Comparison of ENCODE assay signal across 25 cellular contexts in the genomic region with DNA sequence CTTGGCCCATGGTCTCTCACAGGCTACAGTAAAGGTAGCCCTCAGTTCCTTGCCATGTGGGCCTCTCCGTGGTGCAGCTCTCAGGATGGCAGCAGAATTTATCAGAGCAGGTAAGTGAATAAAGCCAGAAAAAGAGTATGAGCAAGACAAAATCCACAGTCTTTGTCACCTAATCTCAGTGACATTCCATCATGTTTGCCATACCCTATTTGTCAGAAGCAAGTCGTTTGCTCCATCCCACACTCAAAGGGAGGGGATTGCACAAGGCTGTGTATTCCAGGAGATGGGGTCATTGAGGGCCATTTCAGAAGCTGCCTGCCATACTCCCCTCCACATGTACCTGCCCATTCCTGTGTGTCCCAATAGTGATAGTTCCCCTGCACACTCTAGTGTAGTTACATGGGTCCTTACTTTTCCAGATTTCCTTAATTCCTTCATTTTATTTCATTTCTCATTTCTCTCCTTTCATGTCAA. TPM values are rescaled to one million over a fixed set of nuclear protein-coding genes. Genes with fewer than 3 reads are reported as not detected.
DNase-seq lines count a peak whose midpoint lies in the region; ATAC-seq, FAIRE-seq and TF ChIP-seq lines count a peak whose summit lies in the region.
"Had no signal": no experiment of that assay in that cellular context is flagged by ENCODE, and none has a peak within 500 bp of the region (broad histone marks: within the 10 kb centered on the region; RNA-seq: fewer than 3 reads in every experiment).

No MANE protein-coding gene starts in this region.

- WGBS in HepG2 (ENCODE audit: low lambda C conversion rate), result 7% methylated on average over 2 of the region's 2 CpGs

- no peaks in the 10 kb centered on the region for H4K20me1 ChIP-seq in HepG2 (ENCODE audit: insufficient read depth, low read length)
- H4K20me1 ChIP-seq: BLaER1 had no signal

- no peaks in the 10 kb centered on the region for H3K9me3 ChIP-seq in HepG2 (ENCODE audit: low read length)
- H3K9me3 ChIP-seq: BLaER1, SJSA1 had no signal

- H3K9ac ChIP-seq in HepG2 (ENCODE audit: insufficient read depth, low read depth, low read length), result no peak overlapping the region
- H3K9ac ChIP-seq: BLaER1 had no signal

- no peaks in the 10 kb centered on the region for H3K27me3 ChIP-seq in HepG2 (ENCODE audit: control insufficient read depth in 1 of 2, insufficient read depth in 2 of 2, low read length in 2 of 2)
- H3K27me3 ChIP-seq: BLaER1, SJSA1 had no signal

- FAIRE-seq in HepG2 (lab: Jason Lieb, UNC), result peak; percentile 92
- FAIRE-seq: HTR-8/SVneo had no signal

- H3K4me1 Mint-ChIP-seq in activated CD4-positive, alpha-beta T cell treated with anti-CD3 and anti-CD28 coated beads for 36 hours, result peaks cover 49% of the 10 kb centered on the region
- H3K4me1 Mint-ChIP-seq in T-cell, result peaks cover 41 to 55% (median 50%) of the 10 kb centered on the region in 3 donors
- peaks cover 25% of the 10 kb centered on the region for H3K4me1 Mint-ChIP-seq in activated CD4-positive, alpha-beta memory T cell treated with anti-CD3 and anti-CD28 coated beads, Interleukin-2, amount 10 ng/mL, durations not matched to agents 7 days and 5 days

- intact Hi-C loops in activated CD4-positive, alpha-beta T cell treated with anti-CD3 and anti-CD28 coated beads for 36 hours (cut with DNase I, micrococcal nuclease), result loop anchor here in 1 of 2 experiments (5.0 kb wide), 1 partner anchor 33 kb away; no protein-coding TSS in a partner anchor
- intact Hi-C loops in HepG2 (cut with micrococcal nuclease; ENCODE audit: unreplicated experiment) (loop anchor here (1.0 to 10.0 kb wide), 4 partner anchors 17 to 540 kb away; a partner anchor contains a TSS), sciatic nerve (cut with DNase I) (no loop called here), posterior cingulate gyrus (cut with DNase I) (no loop called here)

- TF ChIP-seq RAD21 in HepG2 (CRISPR knock-in tag; IDR thresholded peaks at IDR 0.05), result no peak

- H3K9me3 Mint-ChIP-seq in activated CD4-positive, alpha-beta T cell treated with anti-CD3 and anti-CD28 coated beads for 36 hours (ENCODE audit: low read depth), result no peaks in the 10 kb centered on the region
- H3K9me3 Mint-ChIP-seq in T-cell, result no peaks in the 10 kb centered on the region
- no peaks in the 10 kb centered on the region for H3K9me3 Mint-ChIP-seq in activated CD4-positive, alpha-beta memory T cell treated with anti-CD3 and anti-CD28 coated beads, Interleukin-2, amount 10 ng/mL, durations not matched to agents 7 days and 5 days

- TF ChIP-seq EP300 in HepG2 (IDR thresholded peaks at IDR 0.05; ENCODE audit: low read depth in 2 of 2, low read length in 2 of 2) (peak; percentile 84 to 93; a peak in 3 of 4 replicates), HepG2 (CRISPR knock-in tag; IDR thresholded peaks at IDR 0.05; ENCODE audit: borderline replicate concordance) (peak; percentile 92)

- H3K79me2 ChIP-seq in HepG2 (ENCODE audit: insufficient read depth, low read length), result no peaks in the 10 kb centered on the region

- TF ChIP-seq CTCF in HepG2 (CRISPR knock-in tag; IDR thresholded peaks at IDR 0.05), result peak; percentile 53

- no peak for ATAC-seq in activated CD4-positive, alpha-beta T cell treated with anti-CD3 and anti-CD28 coated beads for 36 hours
- ATAC-seq in T-cell (replicated peaks in 1 of 4) (no peak), HepG2 (peak; percentile 77), sciatic nerve (no peak)
- ATAC-seq: Right ventricle myocardium inferior had no signal

- H3K4me3 Mint-ChIP-seq in activated CD4-positive, alpha-beta T cell treated with anti-CD3 and anti-CD28 coated beads for 36 hours, result no peak overlapping the region
- no peak overlapping the region for H3K4me3 Mint-ChIP-seq in T-cell
- H3K4me3 Mint-ChIP-seq in activated CD4-positive, alpha-beta memory T cell treated with anti-CD3 and anti-CD28 coated beads, Interleukin-2, amount 10 ng/mL, durations not matched to agents 7 days and 5 days, result no peak overlapping the region

- no peak overlapping the region for H3K27ac ChIP-seq in HepG2 (ENCODE audit: extremely low read length, insufficient read depth, low read length)
- H3K27ac ChIP-seq: 22Rv1, BLaER1, SJSA1 had no signal

- H3K4me3 ChIP-seq in HepG2 (replicated peaks in 1 of 3; ENCODE audit: insufficient read depth in 1 of 3, low read depth in 2 of 3, low read length in 3 of 3), result peak overlapping the region in 1 of 3 experiments; percentile 26; a peak in 1 of 6 replicates
- H3K4me3 ChIP-seq: BLaER1, SJSA1 had no signal

- no peak for DNase-seq in activated CD4-positive, alpha-beta T cell treated with anti-CD3 and anti-CD28 coated beads for 36 hours
- no peak for DNase-seq in activated CD4-positive, alpha-beta T cell treated with anti-CD3 and anti-CD28 coated beads, Interleukin-2, amount 50 U/mL, for 1 hour
- DNase-seq in T-cell (no peak), HepG2 (ENCODE audit: low spot score) (peak; percentile 97), renal cortical epithelial cell (ENCODE audit: low read depth) (peak; percentile 28), sciatic nerve (ENCODE audit: low spot score) (no peak), posterior cingulate gyrus (no peak)
- DNase-seq in activated CD4-positive, alpha-beta memory T cell treated with anti-CD3 and anti-CD28 coated beads, Interleukin-2, amount 10 ng/mL, durations not matched to agents 7 days and 5 days, result no peak
- DNase-seq: ACHN, GOT3, HCEC 1CT, Karpas-422, MV-4-11, NCI-H1105 treated with DMSO at 0.1 percent for 48 hours, NCI-H2029 treated with DMSO at 0.1 percent for 48 hours, NCI-H2171 treated with DMSO at 0.1 percent for 48 hours, NCI-H446, NCI-H526, OCI-M1 had no signal

- H3K36me3 ChIP-seq in HepG2 (replicated peaks in 1 of 2; ENCODE audit: control insufficient read depth in 1 of 2, insufficient read depth in 2 of 2, low read length in 2 of 2), result no peaks in the 10 kb centered on the region
- H3K36me3 ChIP-seq: BLaER1, SJSA1 had no signal

- no peaks in the 10 kb centered on the region for H3K36me3 Mint-ChIP-seq in activated CD4-positive, alpha-beta T cell treated with anti-CD3 and anti-CD28 coated beads for 36 hours (ENCODE audit: low read depth)
- no peaks in the 10 kb centered on the region for H3K36me3 Mint-ChIP-seq in T-cell
- no peaks in the 10 kb centered on the region for H3K36me3 Mint-ChIP-seq in activated CD4-positive, alpha-beta memory T cell treated with anti-CD3 and anti-CD28 coated beads, Interleukin-2, amount 10 ng/mL, durations not matched to agents 7 days and 5 days (ENCODE audit: low read depth)

- H3K27me3 Mint-ChIP-seq in activated CD4-positive, alpha-beta T cell treated with anti-CD3 and anti-CD28 coated beads for 36 hours, result no peaks in the 10 kb centered on the region
- no peaks in the 10 kb centered on the region for H3K27me3 Mint-ChIP-seq in T-cell
- H3K27me3 Mint-ChIP-seq in activated CD4-positive, alpha-beta memory T cell treated with anti-CD3 and anti-CD28 coated beads, Interleukin-2, amount 10 ng/mL, durations not matched to agents 7 days and 5 days, result peaks cover 7% of the 10 kb centered on the region

- peak overlapping the region; percentile 20 for H3K27ac Mint-ChIP-seq in activated CD4-positive, alpha-beta T cell treated with anti-CD3 and anti-CD28 coated beads for 36 hours
- peak overlapping the region; percentile 12 to 35 for H3K27ac Mint-ChIP-seq in T-cell
- no peak overlapping the region for H3K27ac Mint-ChIP-seq in activated CD4-positive, alpha-beta memory T cell treated with anti-CD3 and anti-CD28 coated beads, Interleukin-2, amount 10 ng/mL, durations not matched to agents 7 days and 5 days

- in situ Hi-C loops in HepG2 (cut with HindIII; ENCODE audit: extremely low pct_ligation_motif_present, low pct_unique_long_range_greater_than_20kb), result no loop called here

- CTCF ChIA-PET in activated CD4-positive, alpha-beta T cell treated with anti-CD3 and anti-CD28 coated beads for 36 hours (lab: Charles Lee), result interaction anchor here (0.6 kb wide), 1 partner anchor 301 kb away, joined by 3 read pairs; no protein-coding TSS in a partner anchor
- CTCF ChIA-PET in T-cell (lab: Charles Lee) (no interaction called here), HepG2 (lab: Yijun Ruan, JAX; ENCODE audit: low intra/inter-chr PET ratio, low total read pairs) (interaction anchor here (2.1 kb wide), 1 partner anchor 17 kb away, joined by 7 read pairs; no protein-coding TSS in a partner anchor)
- CTCF ChIA-PET in activated CD4-positive, alpha-beta memory T cell treated with anti-CD3 and anti-CD28 coated beads, Interleukin-2, amount 10 ng/mL, durations not matched to agents 7 days and 5 days (lab: Charles Lee), result no interaction called here

- peak overlapping the region; percentile 46 for H3K4me2 ChIP-seq in HepG2 (ENCODE audit: low read depth, low read length)
- H3K4me2 ChIP-seq: BLaER1 had no signal

- no peak overlapping the region for H2AFZ ChIP-seq in HepG2 (ENCODE audit: low read length)

- no TSS peak for BruUV-seq in HepG2 (replicated peaks; lab: Mats Ljungman, UMichigan)

- peak in 1 of 2 experiments; percentile 64; a peak in 1 of 4 replicates for TF ChIP-seq POLR2A in HepG2 (IDR thresholded peaks at IDR 0.05; ENCODE audit: insufficient read depth in 1 of 2, low read depth in 2 of 2, low read length in 2 of 2)

- peaks cover 65% of the 10 kb centered on the region for H3K4me1 ChIP-seq in HepG2 (ENCODE audit: insufficient read depth, low read length)
- H3K4me1 ChIP-seq: SJSA1 had no signal

- POLR2A ChIA-PET in activated CD4-positive, alpha-beta T cell treated with anti-CD3 and anti-CD28 coated beads for 36 hours (lab: Charles Lee), result interaction anchor here (0.7 kb wide), 1 partner anchor 316 kb away, joined by 4 read pairs; no protein-coding TSS in a partner anchor
- POLR2A ChIA-PET in T-cell (lab: Charles Lee), result no interaction called here
- POLR2A ChIA-PET in HepG2 (lab: Yijun Ruan, JAX), result interaction anchor here (1.4 to 4.7 kb wide), 3 partner anchors 8 to 123 kb away, joined by 5 to 31 read pairs (median 12); no protein-coding TSS in a partner anchor
- POLR2A ChIA-PET in activated CD4-positive, alpha-beta memory T cell treated with anti-CD3 and anti-CD28 coated beads, Interleukin-2, amount 10 ng/mL, durations not matched to agents 7 days and 5 days (lab: Charles Lee), result no interaction called here

RNA-seq across cellular contexts. Expression of a gene that starts 24.2 kb away (rescaled TPM):
- total RNA-seq in activated CD4-positive, alpha-beta T cell treated with anti-CD3 and anti-CD28 coated beads for 36 hours, result under 1 TPM; 0.48 to 0.51 TPM
- 1 to 10 TPM; 2.9 to 6.2 (median 4.5) TPM for total RNA-seq in T-cell
- 0.90 and 1.4 TPM in 2 replicates for total RNA-seq in HepG2 (2016; rRNA removed; fragmentation: Illumina TruSeq; extraction: Trizol)
- total RNA-seq in HepG2 (2016; cell fraction: cytosol; rRNA removed; fragmentation: Illumina TruSeq; extraction: Trizol; ENCODE audit: low read depth), result 0.51 and 0.53 TPM in 2 replicates
- 1.0 and 1.1 TPM in 2 replicates for total RNA-seq in HepG2 (2016; cell fraction: insoluble cytoplasmic fraction; rRNA removed; fragmentation: Illumina TruSeq; extraction: Trizol)
- 0.83 and 0.99 TPM in 2 replicates for total RNA-seq in HepG2 (2016; cell fraction: membrane; rRNA removed; fragmentation: Illumina TruSeq; extraction: Trizol)
- 1.4 and 1.6 TPM in 2 replicates for total RNA-seq in HepG2 (2016; cell fraction: nucleus; rRNA removed; fragmentation: Illumina TruSeq; extraction: Trizol)
- polyA plus RNA-seq in HepG2 (2011; rRNA removed), result 0.38 and 0.40 TPM in 2 replicates
- polyA plus RNA-seq in HepG2 (2011; cell fraction: cytosol; rRNA removed), result 0.31 and 0.55 TPM in 2 replicates
- polyA plus RNA-seq in HepG2 (2011; cell fraction: nucleus; rRNA removed), result 0.29 TPM in 2 replicates
- 0.11 and 0.15 TPM in 2 replicates for polyA plus RNA-seq in HepG2 (2012)
- 0.28 and 0.41 TPM in 2 replicates for polyA plus RNA-seq in HepG2 (2016; cell fraction: cytosol; fragmentation: Illumina TruSeq; extraction: Trizol; ENCODE audit: low read depth)
- 1.8 and 1.9 TPM in 2 replicates for polyA plus RNA-seq in HepG2 (2016; cell fraction: insoluble cytoplasmic fraction; fragmentation: Illumina TruSeq; extraction: Trizol; ENCODE audit: low read depth)
- polyA plus RNA-seq in HepG2 (2016; cell fraction: membrane; fragmentation: Illumina TruSeq; extraction: Trizol; ENCODE audit: low read depth), result 0.80 and 0.96 TPM in 2 replicates
- polyA plus RNA-seq in HepG2 (2016; cell fraction: nucleus; fragmentation: Illumina TruSeq; extraction: Trizol; ENCODE audit: insufficient read depth, low read depth), result 2.5 and 3.5 TPM in 2 replicates
- polyA minus RNA-seq in HepG2 (2011; rRNA and poly(A)+ RNA removed; ENCODE audit: low replicate concordance), result 0.07 and 0.48 TPM in 2 replicates
- polyA minus RNA-seq in HepG2 (2011; cell fraction: cytosol; rRNA and poly(A)+ RNA removed), result 0.53 TPM in 1 of 2 replicates, not detected in the other
- 0.25 and 0.52 TPM in 2 replicates for polyA minus RNA-seq in HepG2 (2011; cell fraction: nucleus; rRNA and poly(A)+ RNA removed)
- total RNA-seq in renal cortical epithelial cell, result 0.99 TPM in 1 of 2 replicates, not detected in the other
- 24.1 TPM for total RNA-seq in sciatic nerve
- total RNA-seq in activated CD4-positive, alpha-beta memory T cell treated with anti-CD3 and anti-CD28 coated beads, Interleukin-2, amount 10 ng/mL, durations not matched to agents 7 days and 5 days, result not detected
- total RNA-seq: M059J, SJSA1 had no signal

Comparison
In these comparisons a context has a peak if more than half of its experiments do, and no peak if none do; other contexts are left out.
1. DNase-seq: peak in HepG2 (single experiment) and renal cortical epithelial cell (single experiment); none in activated CD4-positive, alpha-beta T cell treated with anti-CD3 and anti-CD28 coated beads for 36 hours (single experiment), activated CD4-positive, alpha-beta T cell treated with anti-CD3 and anti-CD28 coated beads, Interleukin-2, amount 50 U/mL, for 1 hour (single experiment), T-cell (0 of 34), sciatic nerve (single experiment), posterior cingulate gyrus (0 of 10) and activated CD4-positive, alpha-beta memory T cell treated with anti-CD3 and anti-CD28 coated beads, Interleukin-2, amount 10 ng/mL, durations not matched to agents 7 days and 5 days (single experiment).
2. CTCF ChIA-PET loops: an anchor here in activated CD4-positive, alpha-beta T cell treated with anti-CD3 and anti-CD28 coated beads for 36 hours (0.6 kb wide) and HepG2 (2.1 kb wide); none called in T-cell and activated CD4-positive, alpha-beta memory T cell treated with anti-CD3 and anti-CD28 coated beads, Interleukin-2, amount 10 ng/mL, durations not matched to agents 7 days and 5 days.
3. POLR2A ChIA-PET loops: an anchor here in activated CD4-positive, alpha-beta T cell treated with anti-CD3 and anti-CD28 coated beads for 36 hours (0.7 kb wide) and HepG2 (1.4 to 4.7 kb wide); none called in T-cell and activated CD4-positive, alpha-beta memory T cell treated with anti-CD3 and anti-CD28 coated beads, Interleukin-2, amount 10 ng/mL, durations not matched to agents 7 days and 5 days.